ENCODE assay signal across 16 cellular contexts in genomic region chr12:42410345-42410744, GRCh38.
"Had no signal": no experiment of that assay in that cellular context is flagged by ENCODE, and none has a peak within 500 bp of the region (broad histone marks: within the 10 kb centered on the region; RNA-seq: fewer than 3 reads in every experiment).

No MANE protein-coding gene starts in this region.

- DNase-seq: activated B cell treated with CpG ODN at 0.5 μM for 24 hours; activated CD4-positive, alpha-beta memory T cell treated with anti-CD3 and anti-CD28 coated beads for 36 hours; activated CD4-positive, alpha-beta T cell treated with anti-CD3 and anti-CD28 coated beads for 4 hours; activated gamma-delta T cell treated with Interleukin-2 at 50 U/mL for 16 hours; activated T-cell treated with anti-CD3 and anti-CD28 coated beads for 4 hours; amniotic stem cell; colonic mucosa; left ventricle myocardium superior; mucosa of descending colon; naive B cell; right cardiac atrium; stimulated activated CD4-positive, alpha-beta T cell treated with anti-CD3 and anti-CD28 coated beads, Interleukin-2, amount 100 ng/mL, for 24 hours; stimulated activated naive CD4-positive, alpha-beta T cell treated with Interleukin-2 at 50 U/mL for 16 hours; transverse colon had no signal

- H3K9me3 ChIP-seq: colonic mucosa, mucosa of descending colon, prostate gland, transverse colon, vagina had no signal

- H3K4me1 ChIP-seq: colonic mucosa, prostate gland, transverse colon, vagina had no signal

- H3K27me3 ChIP-seq: colonic mucosa, transverse colon, vagina had no signal

- H3K4me3 ChIP-seq: colonic mucosa, mucosa of descending colon, prostate gland, transverse colon, vagina had no signal

- H3K27ac ChIP-seq: colonic mucosa, prostate gland, transverse colon, vagina had no signal

- H3K36me3 ChIP-seq: colonic mucosa, prostate gland, vagina had no signal

- ATAC-seq: left ventricle myocardium superior, mucosa of descending colon, right cardiac atrium had no signal
